Comparison of ENCODE assay signal across 8 cellular contexts in the genomic region with DNA sequence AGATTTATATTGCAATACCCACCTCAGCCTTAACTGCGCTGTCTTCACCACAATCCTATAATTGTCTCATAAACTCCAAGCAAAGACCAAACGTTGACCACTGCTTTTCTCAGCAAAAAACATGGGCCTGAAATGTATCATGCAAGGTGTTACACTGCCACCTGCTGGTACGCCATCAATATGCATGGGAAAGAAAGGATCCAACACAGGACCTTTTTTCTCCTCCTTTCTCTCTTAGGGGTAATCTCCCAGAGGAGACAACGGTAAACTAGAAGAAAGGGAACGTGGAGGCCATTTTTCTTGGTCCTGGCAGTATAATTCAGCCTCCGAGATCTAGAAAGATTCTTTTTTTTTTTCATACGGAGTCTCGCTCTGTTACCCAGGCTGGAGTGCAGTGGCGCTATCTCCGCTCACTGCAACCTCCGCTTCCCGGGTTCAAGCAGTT.
A peak's percentile ranks its signal among the peaks of the same experiment; 100 is the strongest.
DNase-seq lines count a peak whose midpoint lies in the region; ATAC-seq, FAIRE-seq and TF ChIP-seq lines count a peak whose summit lies in the region.

No MANE protein-coding gene starts in this region.

- H3K27ac ChIP-seq in 22Rv1, result no peak overlapping the region
- H3K27ac ChIP-seq in keratinocyte (ENCODE audit: control insufficient read depth, insufficient read depth, low read length), result no peak overlapping the region

- TF ChIP-seq CTCF in 22Rv1 (IDR thresholded peaks at IDR 0.05) (peak; percentile 90), WTC11 (IDR thresholded peaks at IDR 0.05) (peak; percentile 87), cardiac fibroblast (IDR thresholded peaks at IDR 0.05; ENCODE audit: low read depth, low read length) (peak; percentile 90), keratinocyte (optimal IDR thresholded peaks at IDR 0.05 in 1 of 3, IDR thresholded peaks at IDR 0.05 in 1 of 3, conservative IDR thresholded peaks at IDR 0.05 in 1 of 3; ENCODE audit: extremely low read depth in 1 of 3, insufficient read depth in 2 of 3, low read length in 3 of 3) (peak; percentile 85 to 93 (median 87))

- FAIRE-seq in GM18507 (lab: Jason Lieb, UNC) (peak; percentile 90), keratinocyte (lab: Jason Lieb, UNC) (peak; percentile 95)

- dilution Hi-C loops in keratinocyte (cut with MboI; ENCODE audit: extremely low pct_ligation_motif_present, low sequenced_read_pairs), result loop anchor here (25.0 kb wide), 1 partner anchor 120 kb away; no protein-coding TSS in a partner anchor

- POLR2A ChIA-PET in WTC11 (lab: Charles Lee), result no interaction called here

- no peak overlapping the region for H2AFZ ChIP-seq in keratinocyte (ENCODE audit: control insufficient read depth, low read length)

- no peak overlapping the region for H3K27ac Mint-ChIP-seq in WTC11

- H3K4me1 ChIP-seq in keratinocyte (ENCODE audit: control insufficient read depth, extremely low read depth, insufficient read depth, low read length), result peaks cover 2% of the 10 kb centered on the region

- H4K20me1 ChIP-seq in keratinocyte (ENCODE audit: control insufficient read depth, extremely low read depth, insufficient read depth, low read length), result no peaks in the 10 kb centered on the region

- H3K27me3 Mint-ChIP-seq in WTC11 (ENCODE audit: low read depth), result no peaks in the 10 kb centered on the region

- ATAC-seq in HG03108 (IDR thresholded peaks at IDR 0.05; ENCODE audit: unreplicated experiment) (peak; percentile 81), WTC11 (peak; percentile 95)

- H3K9me3 ChIP-seq in keratinocyte (ENCODE audit: control insufficient read depth, low read depth, low read length), result no peaks in the 10 kb centered on the region

- H3K4me3 ChIP-seq in cardiac fibroblast (replicated peaks in 1 of 2; ENCODE audit: low read depth in 2 of 2, low read length in 2 of 2) (no peak overlapping the region), keratinocyte (ENCODE audit: control insufficient read depth in 2 of 3, extremely low read depth in 1 of 3, insufficient read depth in 2 of 3, low read depth in 1 of 3, low read length in 3 of 3) (no peak overlapping the region)

- H3K9ac ChIP-seq in keratinocyte (ENCODE audit: control insufficient read depth, extremely low read depth, insufficient read depth, low read length), result no peak overlapping the region

- no peaks in the 10 kb centered on the region for H3K36me3 Mint-ChIP-seq in WTC11

- no peaks in the 10 kb centered on the region for H3K4me1 Mint-ChIP-seq in WTC11

- H3K4me3 Mint-ChIP-seq in WTC11, result peak overlapping the region; percentile 15; the same call in 1 of the 2 replicates

- no peak overlapping the region for H3K4me2 ChIP-seq in keratinocyte (ENCODE audit: control insufficient read depth, extremely low read depth, insufficient read depth, low read depth, low read length)

- H3K27me3 ChIP-seq in keratinocyte (ENCODE audit: control insufficient read depth, extremely low read depth, insufficient read depth, low read length), result no peaks in the 10 kb centered on the region

- CTCF ChIA-PET in WTC11 (lab: Charles Lee), result interaction anchor here (1.0 to 4.7 kb wide), 10 partner anchors 12 to 638 kb away, joined by 3 to 22 read pairs (median 6); a partner anchor contains a TSS

- H3K9me1 ChIP-seq in keratinocyte (ENCODE audit: control insufficient read depth, extremely low read depth, insufficient read depth, low read length), result no peaks in the 10 kb centered on the region

- H3K79me2 ChIP-seq in keratinocyte (ENCODE audit: control insufficient read depth, insufficient read depth, low read length), result no peaks in the 10 kb centered on the region

- H3K9me3 Mint-ChIP-seq in WTC11, result no peaks in the 10 kb centered on the region

- H3K36me3 ChIP-seq in keratinocyte (ENCODE audit: control insufficient read depth in 2 of 2, extremely low read depth in 1 of 2, insufficient read depth in 2 of 2, low read length in 2 of 2), result no peaks in the 10 kb centered on the region

- DNase-seq in GM18507 (ENCODE audit: extremely low spot score, insufficient read length, low read depth) (peak; percentile 15), NCI-H2196 treated with DMSO at 0.1 percent for 48 hours (lab: John Stamatoyannopoulos, UW; ENCODE audit: unreplicated experiment) (peak; percentile 20), WTC11 (ENCODE audit: low spot score) (peak; percentile 88), cardiac fibroblast (ENCODE audit: low read depth in 2 of 2) (peak; percentile 88 to 89), keratinocyte (ENCODE audit: low read depth, low spot score) (peak; percentile 54)
- DNase-seq in stimulated activated CD4-positive, alpha-beta T cell treated with anti-CD3 and anti-CD28 coated beads, Interleukin-1b, Interleukin-23, amount 100 ng/mL, for 48 hours, result peak; percentile 82

TF ChIP-seq in WTC11, 78 proteins besides CTCF, POLR2A, EP300 and RAD21:
- TF ChIP-seq NR1H2 (CRISPR knock-in tag; IDR thresholded peaks at IDR 0.05), result no peak
- TF ChIP-seq, protein P1, sequence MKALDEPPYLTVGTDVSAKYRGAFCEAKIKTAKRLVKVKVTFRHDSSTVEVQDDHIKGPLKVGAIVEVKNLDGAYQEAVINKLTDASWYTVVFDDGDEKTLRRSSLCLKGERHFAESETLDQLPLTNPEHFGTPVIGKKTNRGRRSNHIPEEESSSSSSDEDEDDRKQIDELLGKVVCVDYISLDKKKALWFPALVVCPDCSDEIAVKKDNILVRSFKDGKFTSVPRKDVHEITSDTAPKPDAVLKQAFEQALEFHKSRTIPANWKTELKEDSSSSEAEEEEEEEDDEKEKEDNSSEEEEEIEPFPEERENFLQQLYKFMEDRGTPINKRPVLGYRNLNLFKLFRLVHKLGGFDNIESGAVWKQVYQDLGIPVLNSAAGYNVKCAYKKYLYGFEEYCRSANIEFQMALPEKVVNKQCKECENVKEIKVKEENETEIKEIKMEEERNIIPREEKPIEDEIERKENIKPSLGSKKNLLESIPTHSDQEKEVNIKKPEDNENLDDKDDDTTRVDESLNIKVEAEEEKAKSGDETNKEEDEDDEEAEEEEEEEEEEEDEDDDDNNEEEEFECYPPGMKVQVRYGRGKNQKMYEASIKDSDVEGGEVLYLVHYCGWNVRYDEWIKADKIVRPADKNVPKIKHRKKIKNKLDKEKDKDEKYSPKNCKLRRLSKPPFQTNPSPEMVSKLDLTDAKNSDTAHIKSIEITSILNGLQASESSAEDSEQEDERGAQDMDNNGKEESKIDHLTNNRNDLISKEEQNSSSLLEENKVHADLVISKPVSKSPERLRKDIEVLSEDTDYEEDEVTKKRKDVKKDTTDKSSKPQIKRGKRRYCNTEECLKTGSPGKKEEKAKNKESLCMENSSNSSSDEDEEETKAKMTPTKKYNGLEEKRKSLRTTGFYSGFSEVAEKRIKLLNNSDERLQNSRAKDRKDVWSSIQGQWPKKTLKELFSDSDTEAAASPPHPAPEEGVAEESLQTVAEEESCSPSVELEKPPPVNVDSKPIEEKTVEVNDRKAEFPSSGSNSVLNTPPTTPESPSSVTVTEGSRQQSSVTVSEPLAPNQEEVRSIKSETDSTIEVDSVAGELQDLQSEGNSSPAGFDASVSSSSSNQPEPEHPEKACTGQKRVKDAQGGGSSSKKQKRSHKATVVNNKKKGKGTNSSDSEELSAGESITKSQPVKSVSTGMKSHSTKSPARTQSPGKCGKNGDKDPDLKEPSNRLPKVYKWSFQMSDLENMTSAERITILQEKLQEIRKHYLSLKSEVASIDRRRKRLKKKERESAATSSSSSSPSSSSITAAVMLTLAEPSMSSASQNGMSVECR (CRISPR knock-in tag; IDR thresholded peaks at IDR 0.05; ENCODE audit: borderline replicate concordance), result no peak
- TF ChIP-seq, protein P2, sequence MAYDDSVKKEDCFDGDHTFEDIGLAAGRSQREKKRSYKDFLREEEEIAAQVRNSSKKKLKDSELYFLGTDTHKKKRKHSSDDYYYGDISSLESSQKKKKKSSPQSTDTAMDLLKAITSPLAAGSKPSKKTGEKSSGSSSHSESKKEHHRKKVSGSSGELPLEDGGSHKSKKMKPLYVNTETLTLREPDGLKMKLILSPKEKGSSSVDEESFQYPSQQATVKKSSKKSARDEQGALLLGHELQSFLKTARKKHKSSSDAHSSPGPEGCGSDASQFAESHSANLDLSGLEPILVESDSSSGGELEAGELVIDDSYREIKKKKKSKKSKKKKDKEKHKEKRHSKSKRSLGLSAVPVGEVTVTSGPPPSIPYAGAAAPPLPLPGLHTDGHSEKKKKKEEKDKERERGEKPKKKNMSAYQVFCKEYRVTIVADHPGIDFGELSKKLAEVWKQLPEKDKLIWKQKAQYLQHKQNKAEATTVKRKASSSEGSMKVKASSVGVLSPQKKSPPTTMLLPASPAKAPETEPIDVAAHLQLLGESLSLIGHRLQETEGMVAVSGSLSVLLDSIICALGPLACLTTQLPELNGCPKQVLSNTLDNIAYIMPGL (CRISPR knock-in tag; IDR thresholded peaks at IDR 0.05), result no peak
- TF ChIP-seq TEAD1 (CRISPR knock-in tag; IDR thresholded peaks at IDR 0.05), result no peak
- no peak for TF ChIP-seq EMX1 (CRISPR knock-in tag; IDR thresholded peaks at IDR 0.05)
- TF ChIP-seq, protein P3, sequence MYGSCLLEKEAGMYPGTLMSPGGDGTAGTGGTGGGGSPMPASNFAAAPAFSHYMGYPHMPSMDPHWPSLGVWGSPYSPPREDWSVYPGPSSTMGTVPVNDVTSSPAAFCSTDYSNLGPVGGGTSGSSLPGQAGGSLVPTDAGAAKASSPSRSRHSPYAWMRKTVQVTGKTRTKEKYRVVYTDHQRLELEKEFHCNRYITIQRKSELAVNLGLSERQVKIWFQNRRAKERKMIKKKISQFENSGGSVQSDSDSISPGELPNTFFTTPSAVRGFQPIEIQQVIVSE (CRISPR knock-in tag; IDR thresholded peaks at IDR 0.05; ENCODE audit: borderline replicate concordance), result no peak
- TF ChIP-seq ZNF219 (CRISPR knock-in tag; IDR thresholded peaks at IDR 0.05; ENCODE audit: borderline replicate concordance), result no peak
- TF ChIP-seq, protein P4, sequence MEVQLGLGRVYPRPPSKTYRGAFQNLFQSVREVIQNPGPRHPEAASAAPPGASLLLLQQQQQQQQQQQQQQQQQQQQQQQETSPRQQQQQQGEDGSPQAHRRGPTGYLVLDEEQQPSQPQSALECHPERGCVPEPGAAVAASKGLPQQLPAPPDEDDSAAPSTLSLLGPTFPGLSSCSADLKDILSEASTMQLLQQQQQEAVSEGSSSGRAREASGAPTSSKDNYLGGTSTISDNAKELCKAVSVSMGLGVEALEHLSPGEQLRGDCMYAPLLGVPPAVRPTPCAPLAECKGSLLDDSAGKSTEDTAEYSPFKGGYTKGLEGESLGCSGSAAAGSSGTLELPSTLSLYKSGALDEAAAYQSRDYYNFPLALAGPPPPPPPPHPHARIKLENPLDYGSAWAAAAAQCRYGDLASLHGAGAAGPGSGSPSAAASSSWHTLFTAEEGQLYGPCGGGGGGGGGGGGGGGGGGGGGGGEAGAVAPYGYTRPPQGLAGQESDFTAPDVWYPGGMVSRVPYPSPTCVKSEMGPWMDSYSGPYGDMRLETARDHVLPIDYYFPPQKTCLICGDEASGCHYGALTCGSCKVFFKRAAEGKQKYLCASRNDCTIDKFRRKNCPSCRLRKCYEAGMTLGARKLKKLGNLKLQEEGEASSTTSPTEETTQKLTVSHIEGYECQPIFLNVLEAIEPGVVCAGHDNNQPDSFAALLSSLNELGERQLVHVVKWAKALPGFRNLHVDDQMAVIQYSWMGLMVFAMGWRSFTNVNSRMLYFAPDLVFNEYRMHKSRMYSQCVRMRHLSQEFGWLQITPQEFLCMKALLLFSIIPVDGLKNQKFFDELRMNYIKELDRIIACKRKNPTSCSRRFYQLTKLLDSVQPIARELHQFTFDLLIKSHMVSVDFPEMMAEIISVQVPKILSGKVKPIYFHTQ (CRISPR knock-in tag; IDR thresholded peaks at IDR 0.05), result no peak

Comparison
In these comparisons a context has a peak if more than half of its experiments do, and no peak if none do; other contexts are left out.
1. DNase-seq: peak in every context shown above with its lines; median percentile 88 in cardiac fibroblast; 88 in WTC11; 82 in stimulated activated CD4-positive, alpha-beta T cell treated with anti-CD3 and anti-CD28 coated beads, Interleukin-1b, Interleukin-23, amount 100 ng/mL, for 48 hours; 54 in keratinocyte; 20 in NCI-H2196 treated with DMSO at 0.1 percent for 48 hours; 15 in GM18507.